Comparison of ENCODE assay signal across 16 cellular contexts in genomic region chr9:134937566-134938345, GRCh38. TPM values are rescaled to one million over a fixed set of nuclear protein-coding genes. Genes with fewer than 3 reads are reported as not detected.
DNase-seq lines count a peak whose midpoint lies in the region; ATAC-seq, FAIRE-seq and TF ChIP-seq lines count a peak whose summit lies in the region.
"Had no signal": no experiment of that assay in that cellular context is flagged by ENCODE, and none has a peak within 500 bp of the region (broad histone marks: within the 10 kb centered on the region; RNA-seq: fewer than 3 reads in every experiment).

No MANE protein-coding gene starts in this region.

- H3F3A ChIP-seq in DOHH2 (ENCODE audit: control insufficient read depth, insufficient read depth), result peaks cover 12% of the 10 kb centered on the region; the same call in 1 of the 2 replicates

- H3K14ac ChIP-seq in IMR-90 (replicated peaks; ENCODE audit: low read depth, low read length), result no peak overlapping the region

- RAD21 ChIA-PET in GM12878 (lab: Charles Lee; ENCODE audit: unreplicated experiment), result interaction anchor here (1.7 kb wide), 1 partner anchor 79 kb away, joined by 8 read pairs; no protein-coding TSS in a partner anchor

- H2AK9ac ChIP-seq in IMR-90 (replicated peaks; ENCODE audit: low read depth, low read length, poor library complexity), result no peak overlapping the region

- H3K4me3 ChIP-seq in DOHH2 (ENCODE audit: low read length), result no peak overlapping the region
- no peak overlapping the region for H3K4me3 ChIP-seq in IMR-90 (ENCODE audit: insufficient read depth, low read depth, low read length)
- H3K4me3 ChIP-seq in GM12878, result no peak overlapping the region
- H3K4me3 ChIP-seq in neutrophil (ENCODE audit: low read depth in 1 of 2, low read length in 1 of 2), result peak overlapping the region in 1 of 2 experiments; percentile 35
- H3K4me3 ChIP-seq: GM23248, SJCRH30 had no signal

- no peak overlapping the region for H3K4me3 Mint-ChIP-seq in activated CD4-positive, alpha-beta memory T cell treated with anti-CD3 and anti-CD28 coated beads for 36 hours
- no peak overlapping the region for H3K4me3 Mint-ChIP-seq in activated CD4-positive, alpha-beta memory T cell treated with anti-CD3 and anti-CD28 coated beads, Interleukin-2, amount 10 ng/mL, durations not matched to agents 7 days and 5 days
- H3K4me3 Mint-ChIP-seq: CD8-positive, alpha-beta memory T cell had no signal

- no peak for TF ChIP-seq RAD21 in IMR-90 (IDR thresholded peaks at IDR 0.05; ENCODE audit: low read length)
- no peak for TF ChIP-seq RAD21 in GM12878 (IDR thresholded peaks at IDR 0.05; ENCODE audit: insufficient read depth, low read depth, low read length)

- H3K4me1 ChIP-seq in DOHH2 (ENCODE audit: control insufficient read depth, low read length) (peaks cover 53% of the 10 kb centered on the region), IMR-90 (ENCODE audit: control insufficient read depth, insufficient read depth, low read length) (no peaks in the 10 kb centered on the region), GM12878 (ENCODE audit: control insufficient read depth, insufficient read depth, low read length) (peaks cover 49% of the 10 kb centered on the region), neutrophil (ENCODE audit: control insufficient read depth in 1 of 2, insufficient read depth in 1 of 2, low read depth in 1 of 2, low read length in 1 of 2) (peaks cover 65 to 70% of the 10 kb centered on the region in 2 experiments)
- H3K4me1 ChIP-seq: SJCRH30 had no signal

- H2BK15ac ChIP-seq in IMR-90 (ENCODE audit: low read depth, low read length), result no peak overlapping the region

- no peaks in the 10 kb centered on the region for H3K9me1 ChIP-seq in IMR-90 (ENCODE audit: insufficient read depth, low read length)

- DNase-seq in IMR-90 (no peak), GM12878 (ENCODE audit: low read depth, low spot score) (no peak), NCI-H187 treated with DMSO at 0.1 percent for 48 hours (lab: John Stamatoyannopoulos, UW) (no peak), cortex of kidney (lab: John Stamatoyannopoulos, UW) (no peak)
- no peak for DNase-seq in activated CD4-positive, alpha-beta memory T cell treated with anti-CD3 and anti-CD28 coated beads for 36 hours
- DNase-seq in activated CD4-positive, alpha-beta memory T cell treated with anti-CD3 and anti-CD28 coated beads, Interleukin-2, amount 10 ng/mL, durations not matched to agents 7 days and 5 days, result no peak
- DNase-seq: CD8-positive, alpha-beta memory T cell; GM23248; NCI-H1048; SJCRH30; SW 1271 had no signal

- no peaks in the 10 kb centered on the region for H3K36me3 Mint-ChIP-seq in activated CD4-positive, alpha-beta memory T cell treated with anti-CD3 and anti-CD28 coated beads for 36 hours
- H3K36me3 Mint-ChIP-seq in activated CD4-positive, alpha-beta memory T cell treated with anti-CD3 and anti-CD28 coated beads, Interleukin-2, amount 10 ng/mL, durations not matched to agents 7 days and 5 days (ENCODE audit: low read depth), result no peaks in the 10 kb centered on the region
- H3K36me3 Mint-ChIP-seq: CD8-positive, alpha-beta memory T cell had no signal

- H3K27ac ChIP-seq in DOHH2 (ENCODE audit: low read depth, low read length), result peak overlapping the region; percentile 91
- no peak overlapping the region for H3K27ac ChIP-seq in IMR-90 (ENCODE audit: insufficient read depth, low read length)
- H3K27ac ChIP-seq in GM12878 (ENCODE audit: control insufficient read depth, insufficient read depth), result peak overlapping the region; percentile 90; the same call in 1 of the 2 replicates
- peak overlapping the region; percentile 84 for H3K27ac ChIP-seq in neutrophil
- H3K27ac ChIP-seq: GM23248, HL-60, SJCRH30 had no signal

- H2BK20ac ChIP-seq in IMR-90 (ENCODE audit: low read depth, low read length), result no peak overlapping the region

- no peaks in the 10 kb centered on the region for H3K27me3 ChIP-seq in DOHH2 (ENCODE audit: control insufficient read depth, low read length)
- H3K27me3 ChIP-seq in IMR-90 (ENCODE audit: control insufficient read depth, insufficient read depth, low read length), result peaks cover 64% of the 10 kb centered on the region
- H3K27me3 ChIP-seq in GM12878 (replicated peaks in 1 of 2; ENCODE audit: control insufficient read depth in 2 of 2, insufficient read depth in 2 of 2, low read length in 1 of 2), result no peaks in the 10 kb centered on the region; a peak in 1 of 4 replicates
- H3K27me3 ChIP-seq in neutrophil, result peaks cover 8% of the 10 kb centered on the region

- ATAC-seq in IMR-90 (ENCODE audit: low read depth) (no peak), GM12878 (no peak)

- H4K8ac ChIP-seq in IMR-90 (ENCODE audit: low read depth in 2 of 2, low read length in 2 of 2), result no peak overlapping the region

- no peak for TF ChIP-seq EP300 in GM12878 (IDR thresholded peaks at IDR 0.05; ENCODE audit: borderline replicate concordance in 1 of 2, control insufficient read depth in 1 of 2, low read depth in 2 of 2, low read length in 2 of 2)

- H3K4me2 ChIP-seq in DOHH2 (ENCODE audit: low read length) (peak overlapping the region; percentile 87), IMR-90 (ENCODE audit: low read depth, low read length) (no peak overlapping the region), GM12878 (ENCODE audit: control insufficient read depth, insufficient read depth) (peak overlapping the region; percentile 99; the same call in 1 of the 2 replicates)

- no peak overlapping the region for H4K5ac ChIP-seq in IMR-90 (ENCODE audit: low read depth, low read length)

- H3K9me3 ChIP-seq in DOHH2 (ENCODE audit: control insufficient read depth, insufficient read depth, low read length) (no peaks in the 10 kb centered on the region; the same call in 1 of the 2 replicates), IMR-90 (ENCODE audit: control insufficient read depth, insufficient read depth, low read length) (no peaks in the 10 kb centered on the region), GM12878 (replicated peaks; ENCODE audit: control insufficient read depth, insufficient read depth, low read length) (no peaks in the 10 kb centered on the region), neutrophil (no peaks in the 10 kb centered on the region)
- H3K9me3 ChIP-seq: SJCRH30 had no signal

- no peaks in the 10 kb centered on the region for H3K79me1 ChIP-seq in IMR-90 (ENCODE audit: low read depth in 1 of 2, low read length in 2 of 2)

- H2BK5ac ChIP-seq in IMR-90 (ENCODE audit: low read depth, low read length, poor library complexity, severe bottlenecking), result no peak overlapping the region

- no peaks in the 10 kb centered on the region for H3K9me3 Mint-ChIP-seq in activated CD4-positive, alpha-beta memory T cell treated with anti-CD3 and anti-CD28 coated beads for 36 hours
- H3K9me3 Mint-ChIP-seq in activated CD4-positive, alpha-beta memory T cell treated with anti-CD3 and anti-CD28 coated beads, Interleukin-2, amount 10 ng/mL, durations not matched to agents 7 days and 5 days, result no peaks in the 10 kb centered on the region
- H3K9me3 Mint-ChIP-seq: CD8-positive, alpha-beta memory T cell had no signal

- H3K18ac ChIP-seq in IMR-90 (ENCODE audit: low read depth, low read length), result no peak overlapping the region

- no peak overlapping the region for H4K91ac ChIP-seq in IMR-90 (ENCODE audit: insufficient read depth, low read depth, low read length)

- POLR2A ChIA-PET in IMR-90 (lab: Charles Lee; ENCODE audit: unreplicated experiment), result no interaction called here
- POLR2A ChIA-PET in GM12878 (lab: Charles Lee), result interaction anchor here (1.7 kb wide), 1 partner anchor 170 kb away, joined by 3 read pairs; no protein-coding TSS in a partner anchor
- POLR2A ChIA-PET in activated CD4-positive, alpha-beta memory T cell treated with anti-CD3 and anti-CD28 coated beads for 36 hours (lab: Charles Lee), result no interaction called here
- POLR2A ChIA-PET in activated CD4-positive, alpha-beta memory T cell treated with anti-CD3 and anti-CD28 coated beads, Interleukin-2, amount 10 ng/mL, durations not matched to agents 7 days and 5 days (lab: Charles Lee), result no interaction called here

- H3K23ac ChIP-seq in IMR-90 (ENCODE audit: low read depth, low read length), result no peak overlapping the region

- TF ChIP-seq CTCF in DOHH2 (IDR thresholded peaks at IDR 0.05; ENCODE audit: low read depth, low read length, poor library complexity, severe bottlenecking), result no peak
- no peak for TF ChIP-seq CTCF in IMR-90 (conservative IDR thresholded peaks at IDR 0.05; ENCODE audit: low read depth, low read length)
- TF ChIP-seq CTCF in GM12878 (IDR thresholded peaks at IDR 0.05 in 2 of 3, conservative IDR thresholded peaks at IDR 0.05 in 1 of 3; ENCODE audit: control insufficient read depth in 2 of 3, extremely low read depth in 1 of 3, insufficient read depth in 1 of 3, low read depth in 3 of 3, low read length in 3 of 3), result no peak
- TF ChIP-seq CTCF in neutrophil (IDR thresholded peaks at IDR 0.05), result no peak

- no peak overlapping the region for H2AK5ac ChIP-seq in IMR-90 (ENCODE audit: low read depth, low read length)

- H2AFZ ChIP-seq in IMR-90 (replicated peaks; ENCODE audit: low read length, poor library complexity) (peak overlapping the region; percentile 21), GM12878 (ENCODE audit: control insufficient read depth, low read depth, low read length) (no peak overlapping the region)
- H2AFZ ChIP-seq: GM23248 had no signal

- H4K20me1 ChIP-seq in DOHH2 (ENCODE audit: control insufficient read depth, insufficient read depth, low read depth, low read length) (no peaks in the 10 kb centered on the region), IMR-90 (ENCODE audit: insufficient read depth, low read length) (no peaks in the 10 kb centered on the region), GM12878 (ENCODE audit: control insufficient read depth, insufficient read depth) (no peaks in the 10 kb centered on the region)

- no peaks in the 10 kb centered on the region for H3K4me1 Mint-ChIP-seq in activated CD4-positive, alpha-beta memory T cell treated with anti-CD3 and anti-CD28 coated beads for 36 hours (ENCODE audit: low read depth)
- no peaks in the 10 kb centered on the region for H3K4me1 Mint-ChIP-seq in activated CD4-positive, alpha-beta memory T cell treated with anti-CD3 and anti-CD28 coated beads, Interleukin-2, amount 10 ng/mL, durations not matched to agents 7 days and 5 days
- H3K4me1 Mint-ChIP-seq: CD8-positive, alpha-beta memory T cell had no signal

- no peak for FAIRE-seq in GM12878 (lab: Jason Lieb, UNC)
- FAIRE-seq: RCC 7860 had no signal

- H3K56ac ChIP-seq in IMR-90 (ENCODE audit: extremely low read depth, insufficient read depth, low read length), result no peak overlapping the region

- SMC1A ChIA-PET in GM12878 (lab: Charles Lee; ENCODE audit: uncharacterized antibody, unreplicated experiment), result interaction anchor here (1.0 to 2.8 kb wide), 2 partner anchors 15 to 79 kb away, joined by 3 to 11 read pairs; no protein-coding TSS in a partner anchor

- H3K27ac Mint-ChIP-seq in activated CD4-positive, alpha-beta memory T cell treated with anti-CD3 and anti-CD28 coated beads for 36 hours, result no peak overlapping the region
- H3K27ac Mint-ChIP-seq in activated CD4-positive, alpha-beta memory T cell treated with anti-CD3 and anti-CD28 coated beads, Interleukin-2, amount 10 ng/mL, durations not matched to agents 7 days and 5 days, result no peak overlapping the region
- H3K27ac Mint-ChIP-seq: CD8-positive, alpha-beta memory T cell had no signal

- 66% methylated on average over 5 of the region's 11 CpGs; no CpG with 5 or more reads in 1 of the 2 experiments for WGBS in IMR-90 (ENCODE audit: extremely low coverage in 2 of 2, insufficient read length in 1 of 2), 2 experiments
- 65% methylated on average over 11 of the region's 11 CpGs for WGBS in GM12878 (ENCODE audit: insufficient coverage, insufficient replicate concordance, low lambda C conversion rate, missing lambda C conversion rate)

- dilution Hi-C loops in IMR-90 (cut with HindIII; ENCODE audit: low sequenced_read_pairs, unreplicated experiment), result no loop called here

- H3K4ac ChIP-seq in IMR-90 (ENCODE audit: low read depth, low read length), result no peak overlapping the region

- H3K9ac ChIP-seq in IMR-90 (ENCODE audit: low read depth, low read length), result no peak overlapping the region
- no peak overlapping the region for H3K9ac ChIP-seq in GM12878 (ENCODE audit: control insufficient read depth, insufficient read depth, low read length)
- H3K9ac ChIP-seq: GM23248 had no signal

- H3K79me2 ChIP-seq in DOHH2 (ENCODE audit: control insufficient read depth, low read length) (no peaks in the 10 kb centered on the region), GM12878 (ENCODE audit: control insufficient read depth, insufficient read depth, low read length) (peaks cover 4% of the 10 kb centered on the region)

- no peaks in the 10 kb centered on the region for H3K9me2 ChIP-seq in DOHH2 (replicated peaks; ENCODE audit: control insufficient read depth, low read length)

- no peak for TF ChIP-seq POLR2A in IMR-90 (IDR thresholded peaks at IDR 0.05; ENCODE audit: low read depth, low read length)
- no peak for TF ChIP-seq POLR2A in GM12878 (IDR thresholded peaks at IDR 0.05; ENCODE audit: low read depth, low read length)

- in situ Hi-C loops in IMR-90 (cut with MboI; ENCODE audit: low sequenced_read_pairs) (no loop called here), GM12878 (cut with MboI) (no loop called here)

- BruUV-seq in IMR-90 (replicated peaks; lab: Mats Ljungman, UMichigan) (no TSS peak), GM12878 (replicated peaks; lab: Mats Ljungman, UMichigan) (no TSS peak)

- intact Hi-C loops in IMR-90 (cut with micrococcal nuclease) (no loop called here), GM12878 (cut with micrococcal nuclease; ENCODE audit: unreplicated experiment) (no loop called here)
- intact Hi-C loops in activated CD4-positive, alpha-beta memory T cell treated with anti-CD3 and anti-CD28 coated beads for 36 hours (cut with micrococcal nuclease), result no loop called here

- H3K36me3 ChIP-seq in DOHH2 (ENCODE audit: control insufficient read depth, low read length) (no peaks in the 10 kb centered on the region), IMR-90 (ENCODE audit: control insufficient read depth, insufficient read depth, low read length) (no peaks in the 10 kb centered on the region), GM12878 (ENCODE audit: control insufficient read depth in 2 of 2, insufficient read depth in 2 of 2, low read length in 1 of 2) (no peaks in the 10 kb centered on the region), neutrophil (no peaks in the 10 kb centered on the region)
- H3K36me3 ChIP-seq: SJCRH30 had no signal

- no peak overlapping the region for H2BK120ac ChIP-seq in IMR-90 (ENCODE audit: low read depth, low read length)

- H3K27me3 Mint-ChIP-seq in activated CD4-positive, alpha-beta memory T cell treated with anti-CD3 and anti-CD28 coated beads for 36 hours, result peaks cover 2% of the 10 kb centered on the region
- H3K27me3 Mint-ChIP-seq in activated CD4-positive, alpha-beta memory T cell treated with anti-CD3 and anti-CD28 coated beads, Interleukin-2, amount 10 ng/mL, durations not matched to agents 7 days and 5 days, result no peaks in the 10 kb centered on the region

- CTCF ChIA-PET in IMR-90 (lab: Yijun Ruan, JAX), result no interaction called here
- CTCF ChIA-PET in GM12878 (lab: Yijun Ruan, JAX), result interaction anchor here (1.2 to 1.3 kb wide), 3 partner anchors 79 to 240 kb away, joined by 3 to 5 read pairs (median 5); no protein-coding TSS in a partner anchor
- CTCF ChIA-PET in activated CD4-positive, alpha-beta memory T cell treated with anti-CD3 and anti-CD28 coated beads for 36 hours (lab: Charles Lee), result no interaction called here
- CTCF ChIA-PET in activated CD4-positive, alpha-beta memory T cell treated with anti-CD3 and anti-CD28 coated beads, Interleukin-2, amount 10 ng/mL, durations not matched to agents 7 days and 5 days (lab: Charles Lee), result no interaction called here

RNA-seq across cellular contexts. Expression of gene FCN1, which starts 20.0 kb away (rescaled TPM):
- total RNA-seq in IMR-90 (2012; rRNA removed) (not detected in 2 replicates), GM12878 (2014; rRNA removed) (not detected in 2 replicates), GM12878 (2014; rRNA removed; fragmentation: Illumina TruSeq; extraction: Trizol) (not detected in 2 replicates), GM12878 (2021) (0.08 TPM in 1 of 2 replicates, not detected in the other)
- polyA plus RNA-seq in IMR-90 (2012; rRNA removed) (not detected in 2 replicates), GM12878 (2011; rRNA removed) (not detected in 2 replicates), GM12878 (2014; fragmentation: Illumina TruSeq; extraction: Trizol) (not detected in 2 replicates), GM12878 (2014; fragmentation: Nextera tagmentation; extraction: Ambion mirVana) (not detected), GM12878 (2014; rRNA removed) (not detected in 2 replicates), GM12878 (2016; fragmentation: Nextera tagmentation; extraction: Ambion mirVana) (not detected)
- polyA plus RNA-seq in IMR-90 (2012; cell fraction: cytosol; rRNA removed), result not detected in 2 replicates
- polyA plus RNA-seq in IMR-90 (2012; cell fraction: nucleus; rRNA removed; ENCODE audit: low replicate concordance), result not detected in 2 replicates
- not detected in 2 replicates for total RNA-seq in GM12878 (2013; cell fraction: nucleolus; rRNA removed)
- not detected for polyA plus RNA-seq in GM12878 (2011; ENCODE audit: low read depth)
- not detected in 2 replicates for polyA plus RNA-seq in GM12878 (2011; cell fraction: cytosol; rRNA removed)
- polyA plus RNA-seq in GM12878 (2011; cell fraction: nucleus; rRNA removed), result not detected in 2 replicates
- not detected in 2 replicates for polyA plus RNA-seq in GM12878 (2012)
- polyA minus RNA-seq in GM12878 (2011; rRNA and poly(A)+ RNA removed), result not detected in 2 replicates
- polyA minus RNA-seq in GM12878 (2011; cell fraction: cytosol; rRNA and poly(A)+ RNA removed), result not detected in 2 replicates
- polyA minus RNA-seq in GM12878 (2011; cell fraction: nucleus; rRNA and poly(A)+ RNA removed), result not detected in 2 replicates
- total RNA-seq in activated CD4-positive, alpha-beta memory T cell treated with anti-CD3 and anti-CD28 coated beads for 36 hours, result not detected
- total RNA-seq in activated CD4-positive, alpha-beta memory T cell treated with anti-CD3 and anti-CD28 coated beads, Interleukin-2, amount 10 ng/mL, durations not matched to agents 7 days and 5 days, result not detected
- total RNA-seq: Daoy, GM23248, SJCRH30 had no signal
- polyA plus RNA-seq: CD8-positive, alpha-beta memory T cell; GM23248 had no signal

RNA-seq across cellular contexts. Expression of gene FCN2, which starts 57.1 kb away (rescaled TPM):
- total RNA-seq in IMR-90 (2012; rRNA removed) (not detected in 2 replicates), GM12878 (2014; rRNA removed) (not detected in 2 replicates), GM12878 (2014; rRNA removed; fragmentation: Illumina TruSeq; extraction: Trizol) (not detected in 2 replicates), GM12878 (2021) (not detected in 2 replicates)
- polyA plus RNA-seq in IMR-90 (2012; rRNA removed) (not detected in 2 replicates), GM12878 (2011; rRNA removed) (not detected in 2 replicates), GM12878 (2014; fragmentation: Illumina TruSeq; extraction: Trizol) (not detected in 2 replicates), GM12878 (2014; fragmentation: Nextera tagmentation; extraction: Ambion mirVana) (not detected), GM12878 (2014; rRNA removed) (not detected in 2 replicates), GM12878 (2016; fragmentation: Nextera tagmentation; extraction: Ambion mirVana) (not detected)
- not detected in 2 replicates for polyA plus RNA-seq in IMR-90 (2012; cell fraction: cytosol; rRNA removed)
- not detected in 2 replicates for polyA plus RNA-seq in IMR-90 (2012; cell fraction: nucleus; rRNA removed; ENCODE audit: low replicate concordance)
- total RNA-seq in GM12878 (2013; cell fraction: nucleolus; rRNA removed), result not detected in 2 replicates
- not detected for polyA plus RNA-seq in GM12878 (2011; ENCODE audit: low read depth)
- not detected in 2 replicates for polyA plus RNA-seq in GM12878 (2011; cell fraction: cytosol; rRNA removed)
- not detected in 2 replicates for polyA plus RNA-seq in GM12878 (2011; cell fraction: nucleus; rRNA removed)
- not detected in 2 replicates for polyA plus RNA-seq in GM12878 (2012)
- polyA minus RNA-seq in GM12878 (2011; rRNA and poly(A)+ RNA removed), result not detected in 2 replicates
- polyA minus RNA-seq in GM12878 (2011; cell fraction: cytosol; rRNA and poly(A)+ RNA removed), result not detected in 2 replicates
- not detected in 2 replicates for polyA minus RNA-seq in GM12878 (2011; cell fraction: nucleus; rRNA and poly(A)+ RNA removed)
- total RNA-seq in activated CD4-positive, alpha-beta memory T cell treated with anti-CD3 and anti-CD28 coated beads for 36 hours, result not detected
- total RNA-seq in activated CD4-positive, alpha-beta memory T cell treated with anti-CD3 and anti-CD28 coated beads, Interleukin-2, amount 10 ng/mL, durations not matched to agents 7 days and 5 days, result not detected
- total RNA-seq: CD8-positive, alpha-beta memory T cell; Daoy; GM23248; SJCRH30 had no signal
- polyA plus RNA-seq: CD8-positive, alpha-beta memory T cell; GM23248 had no signal
